Comparison of ENCODE assay signal across 24 cellular contexts in genomic region chr22:21709688-21710087, GRCh38. TPM values are rescaled to one million over a fixed set of nuclear protein-coding genes. Genes with fewer than 3 reads are reported as not detected.
"Had no signal": no experiment of that assay in that cellular context is flagged by ENCODE, and none has a peak within 500 bp of the region (broad histone marks: within the 10 kb centered on the region; RNA-seq: fewer than 3 reads in every experiment).

No MANE protein-coding gene starts in this region.

- DNase-seq: activated CD4-positive, alpha-beta T cell treated with anti-CD3 and anti-CD28 coated beads for 48 hours; activated CD4-positive, alpha-beta T cell treated with anti-CD3 and anti-CD28 coated beads, Interleukin-2, amount 50 U/mL, for 48 hours; activated CD8-positive, alpha-beta memory T cell treated with anti-CD3 and anti-CD28 coated beads for 24 hours; activated gamma-delta T cell treated with Interleukin-2 at 50 U/mL for 16 hours; activated naive CD4-positive, alpha-beta T cell treated with anti-CD3 and anti-CD28 coated beads, Interleukin-2, amount 50 U/mL, for 16 hours; amniotic stem cell; heart right ventricle; lower lobe of right lung; mesendoderm; ovary; stimulated activated CD4-positive, alpha-beta T cell treated with anti-CD3 and anti-CD28 coated beads, Interleukin-12 subunit alpha, Interleukin-12 subunit beta, amount 100 ng/mL, for 4 hours; stimulated activated CD4-positive, alpha-beta T cell treated with anti-CD3 and anti-CD28 coated beads, Interleukin-4, amount 100 ng/mL, for 1 hour; stimulated activated naive CD8-positive, alpha-beta T cell treated with anti-CD3 and anti-CD28 coated beads, Interleukin-15, amount 100 ng/mL, for 72 hours; substantia nigra; upper lobe of right lung had no signal

- H3K36me3 ChIP-seq: ovary, upper lobe of right lung had no signal

- H3K4me3 ChIP-seq: coronary artery, esophagus muscularis mucosa, heart right ventricle, lower lobe of right lung, ovary, skin epidermis, upper lobe of right lung had no signal

- ATAC-seq: activated CD4-positive, CD25-positive, alpha-beta regulatory T cell treated with anti-CD3 and anti-CD28 coated beads, Interleukin-2, amount 50 U/mL, for 24 hours; heart right ventricle; lower lobe of right lung; natural killer cell treated with Interleukin-12 subunit alpha and Interleukin-12 subunit beta and Interleukin-15 and Interleukin-18, amount 100 ng/mL, for 72 hours; sciatic nerve; stimulated activated naive CD8-positive, alpha-beta T cell treated with anti-CD3 and anti-CD28 coated beads, Interleukin-15, amount 100 ng/mL, for 72 hours; upper lobe of right lung had no signal

- H3K9me3 ChIP-seq: esophagus muscularis mucosa, heart right ventricle, lower lobe of right lung, neutrophil, ovary, upper lobe of right lung had no signal

- H3K27me3 Mint-ChIP-seq: natural killer cell treated with Interleukin-12 subunit alpha and Interleukin-12 subunit beta and Interleukin-15 and Interleukin-18, amount 100 ng/mL, for 72 hours; progenitor cell of endocrine pancreas; stimulated activated naive CD8-positive, alpha-beta T cell treated with anti-CD3 and anti-CD28 coated beads, Interleukin-15, amount 100 ng/mL, for 72 hours had no signal

- H3K27me3 ChIP-seq: esophagus muscularis mucosa, foreskin keratinocyte, heart right ventricle, neutrophil, ovary, upper lobe of right lung had no signal

- H3K4me3 Mint-ChIP-seq: natural killer cell treated with Interleukin-12 subunit alpha and Interleukin-12 subunit beta and Interleukin-15 and Interleukin-18, amount 100 ng/mL, for 72 hours; stimulated activated naive CD8-positive, alpha-beta T cell treated with anti-CD3 and anti-CD28 coated beads, Interleukin-15, amount 100 ng/mL, for 72 hours had no signal

- H3K27ac Mint-ChIP-seq: progenitor cell of endocrine pancreas had no signal

- H3K4me1 ChIP-seq: foreskin keratinocyte, upper lobe of right lung had no signal

- H3K9me3 Mint-ChIP-seq: natural killer cell treated with Interleukin-12 subunit alpha and Interleukin-12 subunit beta and Interleukin-15 and Interleukin-18, amount 100 ng/mL, for 72 hours; stimulated activated naive CD8-positive, alpha-beta T cell treated with anti-CD3 and anti-CD28 coated beads, Interleukin-15, amount 100 ng/mL, for 72 hours had no signal

- H3K36me3 Mint-ChIP-seq: natural killer cell treated with Interleukin-12 subunit alpha and Interleukin-12 subunit beta and Interleukin-15 and Interleukin-18, amount 100 ng/mL, for 72 hours had no signal

- H3K27ac ChIP-seq: coronary artery, esophagus muscularis mucosa, foreskin keratinocyte, heart right ventricle, lower lobe of right lung, neutrophil, ovary, skin epidermis, upper lobe of right lung had no signal

RNA-seq across cellular contexts. Expression of gene YPEL1, which starts 25.9 kb away (rescaled TPM):
- total RNA-seq: foreskin keratinocyte had no signal
